In the genomic region with DNA sequence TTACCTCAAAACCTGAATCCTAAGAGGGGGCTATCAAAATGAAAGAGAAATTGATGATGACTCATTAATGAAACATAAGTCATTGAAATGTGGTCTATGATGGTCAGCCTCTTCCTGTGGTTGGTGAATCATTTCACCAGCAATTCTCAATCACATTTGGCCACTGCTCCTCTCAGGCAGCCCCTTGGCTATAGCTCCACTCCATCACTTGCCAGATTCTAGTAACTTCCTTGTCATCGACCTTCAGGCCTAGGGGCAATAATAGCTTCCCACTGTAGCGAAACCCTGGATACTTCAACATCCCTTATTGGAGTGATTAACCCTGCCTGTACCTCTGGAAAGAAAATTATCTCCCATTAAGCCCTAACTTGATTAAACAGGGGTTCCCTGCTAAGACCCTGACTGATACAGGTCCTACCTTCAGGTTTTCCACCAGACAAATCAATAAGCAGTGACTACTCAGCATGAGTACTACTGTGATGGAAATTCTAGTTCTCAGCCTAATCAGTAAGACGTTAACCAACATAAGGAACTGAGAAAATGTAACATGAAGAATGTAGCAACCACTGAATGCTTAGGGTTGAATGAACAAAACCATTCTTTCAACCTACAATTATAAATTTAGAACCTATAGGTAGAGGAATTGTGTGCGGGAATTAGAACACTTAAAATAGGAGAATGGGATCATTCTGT, we compare ENCODE assay signal across 9 cellular contexts. TPM values are rescaled to one million over a fixed set of nuclear protein-coding genes. Genes with fewer than 3 reads are reported as not detected.
DNase-seq lines count a peak whose midpoint lies in the region; ATAC-seq and TF ChIP-seq lines count a peak whose summit lies in the region.
"Had no signal": no experiment of that assay in that cellular context is flagged by ENCODE, and none has a peak within 500 bp of the region (broad histone marks: within the 10 kb centered on the region; RNA-seq: fewer than 3 reads in every experiment).

No MANE protein-coding gene starts in this region.

- H3K4me1 Mint-ChIP-seq in stimulated activated naive CD8-positive, alpha-beta T cell treated with anti-CD3 and anti-CD28 coated beads, Interleukin-15, amount 100 ng/mL, for 72 hours, result peaks cover 26% of the 10 kb centered on the region

- no peaks in the 10 kb centered on the region for H3K9me3 Mint-ChIP-seq in stimulated activated naive CD8-positive, alpha-beta T cell treated with anti-CD3 and anti-CD28 coated beads, Interleukin-15, amount 100 ng/mL, for 72 hours

- no peaks in the 10 kb centered on the region for H3K27me3 Mint-ChIP-seq in stimulated activated naive CD8-positive, alpha-beta T cell treated with anti-CD3 and anti-CD28 coated beads, Interleukin-15, amount 100 ng/mL, for 72 hours

- no TSS peak for BruUV-seq in Panc1 (replicated peaks; lab: Mats Ljungman, UMichigan)

- no peak for TF ChIP-seq CTCF in Panc1 (IDR thresholded peaks at IDR 0.05)
- TF ChIP-seq CTCF in foreskin fibroblast (IDR thresholded peaks at IDR 0.05; ENCODE audit: low read depth, low read length), result no peak

- H3K4me3 Mint-ChIP-seq in stimulated activated naive CD8-positive, alpha-beta T cell treated with anti-CD3 and anti-CD28 coated beads, Interleukin-15, amount 100 ng/mL, for 72 hours, result peak overlapping the region in 1 of 2 donors; percentile 17

- in situ Hi-C loops in Panc1 (cut with HindIII; ENCODE audit: low pct_unique_long_range_greater_than_20kb, low sequenced_read_pairs), result no loop called here

- H3K27ac ChIP-seq in Panc1 (ENCODE audit: low read length), result no peak overlapping the region
- H3K27ac ChIP-seq: neutrophil had no signal

- H3K27me3 ChIP-seq in Panc1 (ENCODE audit: control insufficient read depth, insufficient read depth, low read length), result no peaks in the 10 kb centered on the region
- H3K27me3 ChIP-seq: neutrophil had no signal

- H3K4me1 ChIP-seq in Panc1 (ENCODE audit: control insufficient read depth, insufficient read depth, low read length), result no peaks in the 10 kb centered on the region

- no peaks in the 10 kb centered on the region for H3K36me3 ChIP-seq in Panc1 (ENCODE audit: control insufficient read depth, insufficient read depth, low read length)
- H3K36me3 ChIP-seq: neutrophil had no signal

- intact Hi-C loops in Panc1 (cut with micrococcal nuclease; ENCODE audit: unreplicated experiment), result loop anchor here (1.0 kb wide), 1 partner anchor 286 kb away; no protein-coding TSS in a partner anchor

- ATAC-seq in GM18868 (IDR thresholded peaks at IDR 0.05; ENCODE audit: unreplicated experiment) (peak; percentile 91), HG02623 (IDR thresholded peaks at IDR 0.05; ENCODE audit: unreplicated experiment) (peak; percentile 70), Panc1 (no peak)
- ATAC-seq in stimulated activated naive CD8-positive, alpha-beta T cell treated with anti-CD3 and anti-CD28 coated beads, Interleukin-15, amount 100 ng/mL, for 72 hours, result peak; percentile 95

- peak; percentile 7 for DNase-seq in Panc1 (ENCODE audit: low read depth, low spot score)
- DNase-seq in foreskin fibroblast, result peak; percentile 91 to 95
- DNase-seq in stimulated activated naive CD8-positive, alpha-beta T cell treated with anti-CD3 and anti-CD28 coated beads, Interleukin-15, amount 100 ng/mL, for 72 hours, result peak; percentile 33 to 63
- DNase-seq in NCI-H748 treated with DMSO at 0.1 percent for 48 hours (lab: John Stamatoyannopoulos, UW), result no peak
- DNase-seq in NCI-H2107 (lab: John Stamatoyannopoulos, UW), result no peak
- no peak for DNase-seq in NOMO-1 treated with dmso at 0.1 percent for 144 hours (lab: John Stamatoyannopoulos, UW; ENCODE audit: unreplicated experiment)

- no peaks in the 10 kb centered on the region for H3K9me3 ChIP-seq in Panc1 (ENCODE audit: control insufficient read depth, insufficient read depth, low read depth, low read length)
- H3K9me3 ChIP-seq: neutrophil had no signal

- POLR2A ChIA-PET in Panc1 (lab: Charles Lee), result no interaction called here

- peak overlapping the region in 1 of 2 donors; percentile 77 for H3K27ac Mint-ChIP-seq in stimulated activated naive CD8-positive, alpha-beta T cell treated with anti-CD3 and anti-CD28 coated beads, Interleukin-15, amount 100 ng/mL, for 72 hours

- CTCF ChIA-PET in Panc1 (lab: Charles Lee), result no interaction called here

- H3K4me3 ChIP-seq in Panc1 (ENCODE audit: low read depth in 2 of 2, low read length in 2 of 2), result no peak overlapping the region
- H3K4me3 ChIP-seq in foreskin fibroblast (ENCODE audit: low read depth in 1 of 2, low read length in 2 of 2), result no peak overlapping the region

RNA-seq across cellular contexts. Expression of a gene that starts 30.4 kb away (rescaled TPM):
- total RNA-seq in Panc1 (2021; ENCODE audit: unreplicated experiment), result not detected
- polyA plus RNA-seq in Panc1 (2012; ENCODE audit: insufficient read length), result not detected

RNA-seq across cellular contexts. Expression of a gene that starts 52.2 kb away (rescaled TPM):
- total RNA-seq in Panc1 (2021; ENCODE audit: unreplicated experiment), result not detected
- polyA plus RNA-seq in Panc1 (2012; ENCODE audit: insufficient read length), result not detected

Comparison
In these comparisons a context has a peak if more than half of its experiments do, and no peak if none do; other contexts are left out.
1. DNase-seq: peak in Panc1 (single experiment), foreskin fibroblast (2 of 2) and stimulated activated naive CD8-positive, alpha-beta T cell treated with anti-CD3 and anti-CD28 coated beads, Interleukin-15, amount 100 ng/mL, for 72 hours (2 of 2); none in NCI-H748 treated with DMSO at 0.1 percent for 48 hours (single experiment), NCI-H2107 (single experiment) and NOMO-1 treated with dmso at 0.1 percent for 144 hours (single experiment).